Comparison of ENCODE assay signal across 26 cellular contexts in genomic region chr7:69192134-69192533, GRCh38.
DNase-seq lines count a peak whose midpoint lies in the region; ATAC-seq lines count a peak whose summit lies in the region.
"Had no signal": no experiment of that assay in that cellular context is flagged by ENCODE, and none has a peak within 500 bp of the region (broad histone marks: within the 10 kb centered on the region; RNA-seq: fewer than 3 reads in every experiment).

No MANE protein-coding gene starts in this region.

- intact Hi-C loops in Right ventricle myocardium superior (cut with DNase I): no loop called here

- no peaks in the 10 kb centered on the region for H3K27me3 ChIP-seq in MG63
- H3K27me3 ChIP-seq: stomach, tibial artery had no signal

- ATAC-seq in HG03175 (IDR thresholded peaks at IDR 0.05; ENCODE audit: unreplicated experiment) (peak; percentile 74), Right ventricle myocardium superior (ENCODE audit: poor library complexity) (no peak)
- ATAC-seq: effector memory CD8-positive, alpha-beta T cell had no signal

- H3K9me3 ChIP-seq in MG63: no peaks in the 10 kb centered on the region
- H3K9me3 ChIP-seq: psoas muscle, tibial artery had no signal

- DNase-seq in NCI-H82 (lab: John Stamatoyannopoulos, UW) (peak; percentile 7), NCI-H82 treated with DMSO at 0.1 percent for 48 hours (lab: John Stamatoyannopoulos, UW; ENCODE audit: unreplicated experiment) (no peak), NCI-H2171 (lab: John Stamatoyannopoulos, UW) (peak; percentile 53), MG63 (no peak), foreskin melanocyte (no peak), superior temporal gyrus (ENCODE audit: extremely low spot score) (no peak), Right ventricle myocardium superior (no peak)
- DNase-seq: activated CD4-positive, alpha-beta T cell treated with anti-CD3 and anti-CD28 coated beads for 4 hours; activated effector memory CD4-positive, alpha-beta T cell treated with Interleukin-2 at 50 U/mL for 16 hours; activated T-cell treated with anti-CD3 and anti-CD28 coated beads for 4 hours; CD4-positive, alpha-beta memory T cell; cortex of kidney; DMS153; effector memory CD8-positive, alpha-beta T cell; erythroblast; NCI-H1092; NCI-H187; NCI-H510A; NK-92 treated with Interleukin-12 subunit alpha and Interleukin-12 subunit beta, amount 100 ng/mL, for 24 hours; PC-9; psoas muscle; SHP77 treated with DMSO at 0.1 percent for 48 hours; stomach; T-helper 9 cell; tibial artery had no signal

- H3K36me3 ChIP-seq in MG63: no peaks in the 10 kb centered on the region
- H3K36me3 ChIP-seq: stomach, tibial artery had no signal

- no peak overlapping the region for H3K4me3 ChIP-seq in MG63
- H3K4me3 ChIP-seq: PC-9, psoas muscle, stomach, tibial artery had no signal

Comparison
In these comparisons a context has a peak if more than half of its experiments do, and no peak if none do; other contexts are left out.
1. DNase-seq: peak in NCI-H82 (single experiment) and NCI-H2171 (single experiment); none in NCI-H82 treated with DMSO at 0.1 percent for 48 hours (single experiment), MG63 (single experiment), foreskin melanocyte (single experiment), superior temporal gyrus (single experiment) and Right ventricle myocardium superior (single experiment).